25 cellular contexts compared by ENCODE assay signal in genomic region chr9:800561-800960, GRCh38. TPM values are rescaled to one million over a fixed set of nuclear protein-coding genes. Genes with fewer than 3 reads are reported as not detected.
"Had no signal": no experiment of that assay in that cellular context is flagged by ENCODE, and none has a peak within 500 bp of the region (broad histone marks: within the 10 kb centered on the region; RNA-seq: fewer than 3 reads in every experiment).

No MANE protein-coding gene starts in this region.

- H3K4me1 ChIP-seq: transverse colon had no signal

- H3K36me3 Mint-ChIP-seq: activated naive CD4-positive, alpha-beta T cell treated with anti-CD3 and anti-CD28 coated beads, Interleukin-2, amount 50 U/mL, for 72 hours; brain; immature natural killer cell; naive thymus-derived CD4-positive, alpha-beta T cell; stimulated activated naive B cell treated with anti-CD40 and anti-IgM and Interleukin-4, amounts not matched to agents 10 μg/mL and 1 μg/mL and 100 μg/mL, for 72 hours had no signal

- H3K9me3 ChIP-seq: mucosa of descending colon, transverse colon had no signal

- H3K4me3 ChIP-seq: coronary artery, mucosa of descending colon, transverse colon had no signal

- H3K9me3 Mint-ChIP-seq: activated CD8-positive, alpha-beta T cell treated with anti-CD3 and anti-CD28 coated beads for 36 hours; activated naive CD4-positive, alpha-beta T cell treated with anti-CD3 and anti-CD28 coated beads, Interleukin-2, amount 50 U/mL, for 72 hours; central memory CD8-positive, alpha-beta T cell; naive thymus-derived CD4-positive, alpha-beta T cell; stimulated activated naive B cell treated with anti-CD40 and anti-IgM and Interleukin-4, amounts not matched to agents 10 μg/mL and 1 μg/mL and 100 μg/mL, for 72 hours; T-helper 1 cell treated with Interleukin-12 subunit alpha and Interleukin-12 subunit beta and Interleukin-4 antibody, amounts not matched to agents 30 μg/mL and 1 μg/mL, for 36 hours had no signal

- H3K4me1 Mint-ChIP-seq: activated CD4-positive, alpha-beta T cell treated with anti-CD3 and anti-CD28 coated beads for 36 hours; central memory CD8-positive, alpha-beta T cell; immature natural killer cell; stimulated activated naive B cell treated with anti-CD40 and anti-IgM and Interleukin-4, amounts not matched to agents 10 μg/mL and 1 μg/mL and 100 μg/mL, for 72 hours had no signal

- H3K27me3 ChIP-seq: foreskin keratinocyte, transverse colon had no signal

- H3K27ac ChIP-seq: coronary artery, transverse colon, WERI-Rb-1 had no signal

- ATAC-seq: activated CD4-positive, alpha-beta T cell treated with anti-CD3 and anti-CD28 coated beads for 36 hours; activated CD8-positive, alpha-beta T cell treated with anti-CD3 and anti-CD28 coated beads for 36 hours; activated naive CD4-positive, alpha-beta T cell treated with anti-CD3 and anti-CD28 coated beads, Interleukin-2, amount 50 U/mL, for 72 hours; left lobe of liver; mucosa of descending colon; naive thymus-derived CD4-positive, alpha-beta T cell; stimulated activated naive B cell treated with anti-CD40 and anti-IgM and Interleukin-4, amounts not matched to agents 10 μg/mL and 1 μg/mL and 100 μg/mL, for 72 hours had no signal

- DNase-seq: activated CD4-positive, alpha-beta T cell treated with anti-CD3 and anti-CD28 coated beads for 36 hours; activated CD8-positive, alpha-beta memory T cell treated with anti-CD3 and anti-CD28 coated beads, Interleukin-2, amount 50 U/mL, for 4 hours; activated CD8-positive, alpha-beta T cell treated with anti-CD3 and anti-CD28 coated beads for 36 hours; activated effector memory CD4-positive, alpha-beta T cell treated with anti-CD3 and anti-CD28 coated beads, Interleukin-2, amount 50 U/mL, for 16 hours; activated T-cell treated with anti-CD3 and anti-CD28 coated beads, Interleukin-2, amount 50 U/mL, for 48 hours; effector CD4-positive, alpha-beta T cell; foreskin keratinocyte; head of caudate nucleus; immature natural killer cell; mucosa of descending colon; naive thymus-derived CD4-positive, alpha-beta T cell; posterior cingulate gyrus; stimulated activated CD4-positive, alpha-beta T cell treated with anti-CD3 and anti-CD28 coated beads, Interleukin-15, amount 100 ng/mL, for 24 hours; stimulated activated CD4-positive, alpha-beta T cell treated with anti-CD3 and anti-CD28 coated beads, Interleukin-4, amount 100 ng/mL, for 1 hour; stimulated activated naive B cell treated with anti-CD40 and anti-IgM and Interleukin-4, amounts not matched to agents 10 μg/mL and 1 μg/mL and 100 μg/mL, for 72 hours; transverse colon; WERI-Rb-1 had no signal

- H3K4me3 Mint-ChIP-seq: activated CD4-positive, alpha-beta T cell treated with anti-CD3 and anti-CD28 coated beads for 36 hours; activated CD8-positive, alpha-beta T cell treated with anti-CD3 and anti-CD28 coated beads for 36 hours; central memory CD8-positive, alpha-beta T cell; immature natural killer cell; naive thymus-derived CD4-positive, alpha-beta T cell; stimulated activated naive B cell treated with anti-CD40 and anti-IgM and Interleukin-4, amounts not matched to agents 10 μg/mL and 1 μg/mL and 100 μg/mL, for 72 hours; T-helper 1 cell treated with Interleukin-12 subunit alpha and Interleukin-12 subunit beta and Interleukin-4 antibody, amounts not matched to agents 30 μg/mL and 1 μg/mL, for 36 hours had no signal

- H3K36me3 ChIP-seq: transverse colon, WERI-Rb-1 had no signal

- H3K27ac Mint-ChIP-seq: activated CD4-positive, alpha-beta T cell treated with anti-CD3 and anti-CD28 coated beads for 36 hours; activated CD8-positive, alpha-beta T cell treated with anti-CD3 and anti-CD28 coated beads for 36 hours; activated naive CD4-positive, alpha-beta T cell treated with anti-CD3 and anti-CD28 coated beads, Interleukin-2, amount 50 U/mL, for 72 hours; immature natural killer cell; naive thymus-derived CD4-positive, alpha-beta T cell; stimulated activated naive B cell treated with anti-CD40 and anti-IgM and Interleukin-4, amounts not matched to agents 10 μg/mL and 1 μg/mL and 100 μg/mL, for 72 hours; T-helper 1 cell treated with Interleukin-12 subunit alpha and Interleukin-12 subunit beta and Interleukin-4 antibody, amounts not matched to agents 30 μg/mL and 1 μg/mL, for 36 hours had no signal

RNA-seq across cellular contexts. Expression of gene DMRT1, which starts 40.9 kb away (rescaled TPM):
- total RNA-seq: activated CD4-positive, alpha-beta T cell treated with anti-CD3 and anti-CD28 coated beads for 36 hours; activated CD8-positive, alpha-beta T cell treated with anti-CD3 and anti-CD28 coated beads for 36 hours; activated naive CD4-positive, alpha-beta T cell treated with anti-CD3 and anti-CD28 coated beads, Interleukin-2, amount 50 U/mL, for 72 hours; foreskin keratinocyte; left lobe of liver; mucosa of descending colon; naive thymus-derived CD4-positive, alpha-beta T cell; skeletal muscle tissue; subcutaneous adipose tissue; transverse colon had no signal
- polyA plus RNA-seq: foreskin keratinocyte; immature natural killer cell; naive thymus-derived CD4-positive, alpha-beta T cell had no signal
